8 cellular contexts compared by ENCODE assay signal in the genomic region with DNA sequence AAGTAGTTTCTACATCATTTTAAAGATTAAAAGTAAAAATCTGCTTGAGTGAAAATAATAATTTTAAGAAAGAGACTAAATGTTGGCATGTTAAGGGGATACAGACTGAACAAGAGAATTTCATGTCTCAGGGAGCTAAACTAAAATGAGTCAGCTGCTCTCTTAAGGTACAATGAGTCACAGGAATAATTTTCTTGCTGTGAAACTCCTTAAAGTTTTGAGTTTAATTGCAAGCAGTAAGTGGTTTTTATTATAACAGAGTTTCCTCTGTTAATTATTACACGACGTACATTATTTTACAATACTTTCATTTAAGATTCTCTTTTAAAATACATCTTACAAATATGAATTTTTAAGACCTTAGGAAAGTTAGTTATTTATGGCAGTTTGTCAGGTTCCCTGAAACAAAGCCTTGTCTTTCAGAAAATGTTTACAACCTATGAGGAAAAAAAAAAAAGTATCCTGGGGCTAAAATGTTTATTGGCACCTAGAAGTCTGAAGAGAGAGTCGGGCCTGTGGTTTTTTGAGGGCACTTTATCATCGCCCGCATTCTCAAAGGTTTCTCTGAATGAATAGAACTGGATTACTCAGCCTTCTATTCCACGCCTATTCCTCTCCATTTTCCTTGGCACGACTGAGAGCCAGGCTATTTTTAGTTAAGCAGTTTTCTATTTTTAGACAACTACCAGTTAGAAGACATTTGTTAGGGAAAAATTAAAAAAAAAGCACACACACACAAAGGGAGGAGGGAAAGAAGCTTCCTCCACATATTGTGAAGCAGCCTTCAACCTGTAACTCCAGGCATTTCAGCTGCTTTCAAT.
DNase-seq lines count a peak whose midpoint lies in the region; ATAC-seq and TF ChIP-seq lines count a peak whose summit lies in the region.

No MANE protein-coding gene starts in this region.

- CTCF ChIA-PET in AG04450 (lab: Charles Lee) = no interaction called here
- CTCF ChIA-PET in CD4-positive, alpha-beta T cell (lab: Charles Lee) = no interaction called here

- no peaks in the 10 kb centered on the region for H3K36me3 Mint-ChIP-seq in nephron (ENCODE audit: low read depth)
- H3K36me3 Mint-ChIP-seq in CD4-positive, alpha-beta T cell (ENCODE audit: low read depth) = no peaks in the 10 kb centered on the region

- H3K4me1 Mint-ChIP-seq in nephron = peaks cover 38% of the 10 kb centered on the region
- H3K4me1 Mint-ChIP-seq in CD4-positive, alpha-beta T cell (ENCODE audit: low read depth) = no peaks in the 10 kb centered on the region

- POLR2A ChIA-PET in AG04450 (lab: Yijun Ruan, JAX) = interaction anchor here (0.6 kb wide), 1 partner anchor 40 kb away, joined by 6 read pairs; no protein-coding TSS in a partner anchor
- POLR2A ChIA-PET in CD4-positive, alpha-beta T cell (lab: Charles Lee) = no interaction called here

- H3K27ac Mint-ChIP-seq in nephron = peak overlapping the region; percentile 72 to 98 (median 80)
- H3K27ac Mint-ChIP-seq in CD4-positive, alpha-beta T cell = no peak overlapping the region

- H3K27ac ChIP-seq in AG04450 (ENCODE audit: low read depth, low read length) (peak overlapping the region; percentile 66), esophagus muscularis mucosa (replicated peaks in 1 of 4) (peak overlapping the region; percentile 72 to 76 (median 76))
- no peak overlapping the region for H3K27ac ChIP-seq in CD4-positive, alpha-beta T cell (ENCODE audit: low read depth, low read length)

- no peaks in the 10 kb centered on the region for H3K36me3 ChIP-seq in esophagus muscularis mucosa

- no peak for TF ChIP-seq CTCF in AG04450 (IDR thresholded peaks at IDR 0.05; ENCODE audit: low read depth, low read length)
- no peak for TF ChIP-seq CTCF in esophagus muscularis mucosa (IDR thresholded peaks at IDR 0.05)
- TF ChIP-seq CTCF in nephron (IDR thresholded peaks at IDR 0.05; ENCODE audit: unreplicated experiment in 3 of 3) = no peak
- TF ChIP-seq CTCF in CD4-positive, alpha-beta T cell (IDR thresholded peaks at IDR 0.05) = no peak

- no peak overlapping the region; the same call in 1 of the 2 replicates for H3K4me3 ChIP-seq in AG04450 (ENCODE audit: low read depth, low read length)
- H3K4me3 ChIP-seq in esophagus muscularis mucosa = peak overlapping the region in 3 of 4 donors; percentile 8 to 23 (median 12)

- intact Hi-C loops in esophagus muscularis mucosa (cut with DNase I) = loop anchor here (5.0 to 10.0 kb wide), 2 partner anchors 42 to 99 kb away; a partner anchor contains a TSS
- intact Hi-C loops in CD4-positive, alpha-beta T cell (cut with DNase I, micrococcal nuclease) = no loop called here

- H3K4me1 ChIP-seq in esophagus muscularis mucosa = peaks cover 25 to 28% (median 25%) of the 10 kb centered on the region in 4 donors

- no peaks in the 10 kb centered on the region for H3K27me3 Mint-ChIP-seq in nephron (ENCODE audit: low read depth)
- no peaks in the 10 kb centered on the region for H3K27me3 Mint-ChIP-seq in CD4-positive, alpha-beta T cell

- H3K27me3 ChIP-seq in AG04450 (ENCODE audit: control insufficient read depth, insufficient read depth, low read length) (no peaks in the 10 kb centered on the region), esophagus muscularis mucosa (no peaks in the 10 kb centered on the region)
- H3K27me3 ChIP-seq in CD4-positive, alpha-beta T cell (ENCODE audit: control insufficient read depth, insufficient read depth, low read length) = no peaks in the 10 kb centered on the region

- no peaks in the 10 kb centered on the region for H3K9me3 Mint-ChIP-seq in nephron
- no peaks in the 10 kb centered on the region for H3K9me3 Mint-ChIP-seq in CD4-positive, alpha-beta T cell

- no peaks in the 10 kb centered on the region for H3K9me3 ChIP-seq in AG04450 (ENCODE audit: control insufficient read depth, insufficient read depth, low read length)
- no peaks in the 10 kb centered on the region for H3K9me3 ChIP-seq in esophagus muscularis mucosa
- H3K9me3 ChIP-seq in CD4-positive, alpha-beta T cell (ENCODE audit: control insufficient read depth, low read length) = no peaks in the 10 kb centered on the region

- TF ChIP-seq EP300 in esophagus muscularis mucosa (IDR thresholded peaks at IDR 0.05) = no peak

- peak overlapping the region; percentile 25 to 63 (median 46) for H3K4me3 Mint-ChIP-seq in nephron
- no peak overlapping the region for H3K4me3 Mint-ChIP-seq in CD4-positive, alpha-beta T cell

- 6% methylated on average over 7 of the region's 7 CpGs for WGBS in esophagus muscularis mucosa

- DNase-seq in AG04450 (ENCODE audit: low read depth, low spot score) = peak; percentile 55
- no peak for DNase-seq in esophagus muscularis mucosa (ENCODE audit: extremely low spot score)
- no peak for DNase-seq in CD4-positive, alpha-beta T cell
- no peak for DNase-seq in effector CD8-positive, alpha-beta T cell (lab: John Stamatoyannopoulos, UW)

- no peak for TF ChIP-seq POLR2A in esophagus muscularis mucosa (IDR thresholded peaks at IDR 0.05; ENCODE audit: low read depth)

- peak; percentile 63 for ATAC-seq in GM18870 (IDR thresholded peaks at IDR 0.05; ENCODE audit: unreplicated experiment)
- ATAC-seq in HG03175 (IDR thresholded peaks at IDR 0.05; ENCODE audit: unreplicated experiment) = peak; percentile 66
- no peak for ATAC-seq in CD4-positive, alpha-beta T cell (ENCODE audit: poor library complexity)

TF ChIP-seq in PFSK-1, 5 proteins besides CTCF, POLR2A, EP300 and RAD21:
- no peak for TF ChIP-seq POLR2AphosphoS5 (IDR thresholded peaks at IDR 0.05; ENCODE audit: low read depth, low read length)
- no peak for TF ChIP-seq FOXP2 (optimal IDR thresholded peaks at IDR 0.05; ENCODE audit: borderline replicate concordance, extremely low read depth, extremely low read length, insufficient read depth)
- TF ChIP-seq, protein P1, sequence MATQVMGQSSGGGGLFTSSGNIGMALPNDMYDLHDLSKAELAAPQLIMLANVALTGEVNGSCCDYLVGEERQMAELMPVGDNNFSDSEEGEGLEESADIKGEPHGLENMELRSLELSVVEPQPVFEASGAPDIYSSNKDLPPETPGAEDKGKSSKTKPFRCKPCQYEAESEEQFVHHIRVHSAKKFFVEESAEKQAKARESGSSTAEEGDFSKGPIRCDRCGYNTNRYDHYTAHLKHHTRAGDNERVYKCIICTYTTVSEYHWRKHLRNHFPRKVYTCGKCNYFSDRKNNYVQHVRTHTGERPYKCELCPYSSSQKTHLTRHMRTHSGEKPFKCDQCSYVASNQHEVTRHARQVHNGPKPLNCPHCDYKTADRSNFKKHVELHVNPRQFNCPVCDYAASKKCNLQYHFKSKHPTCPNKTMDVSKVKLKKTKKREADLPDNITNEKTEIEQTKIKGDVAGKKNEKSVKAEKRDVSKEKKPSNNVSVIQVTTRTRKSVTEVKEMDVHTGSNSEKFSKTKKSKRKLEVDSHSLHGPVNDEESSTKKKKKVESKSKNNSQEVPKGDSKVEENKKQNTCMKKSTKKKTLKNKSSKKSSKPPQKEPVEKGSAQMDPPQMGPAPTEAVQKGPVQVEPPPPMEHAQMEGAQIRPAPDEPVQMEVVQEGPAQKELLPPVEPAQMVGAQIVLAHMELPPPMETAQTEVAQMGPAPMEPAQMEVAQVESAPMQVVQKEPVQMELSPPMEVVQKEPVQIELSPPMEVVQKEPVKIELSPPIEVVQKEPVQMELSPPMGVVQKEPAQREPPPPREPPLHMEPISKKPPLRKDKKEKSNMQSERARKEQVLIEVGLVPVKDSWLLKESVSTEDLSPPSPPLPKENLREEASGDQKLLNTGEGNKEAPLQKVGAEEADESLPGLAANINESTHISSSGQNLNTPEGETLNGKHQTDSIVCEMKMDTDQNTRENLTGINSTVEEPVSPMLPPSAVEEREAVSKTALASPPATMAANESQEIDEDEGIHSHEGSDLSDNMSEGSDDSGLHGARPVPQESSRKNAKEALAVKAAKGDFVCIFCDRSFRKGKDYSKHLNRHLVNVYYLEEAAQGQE (IDR thresholded peaks at IDR 0.05; ENCODE audit: insufficient read depth in 1 of 2, low read depth in 2 of 2, low read length in 2 of 2) = 0 out of 4 replicates have a peak, but pooled peaks of 1 of the 2 experiments have one; percentile 15
- TF ChIP-seq SIN3A (IDR thresholded peaks at IDR 0.05; ENCODE audit: borderline replicate concordance, insufficient read depth, low read length) = no peak
- TF ChIP-seq TAF1 (IDR thresholded peaks at IDR 0.05; ENCODE audit: borderline replicate concordance, insufficient read depth, low read length) = peak; percentile 18; the same call in 1 of the 2 replicates
TF ChIP-seq in PFSK-1: peak in this region for 2.
